Comparison of ENCODE assay signal across 1 cellular context in genomic region chr4:1011022-1011694, GRCh38.
TF ChIP-seq lines count a peak whose summit lies in the region.

Gene FGFRL1, plus strand, starts transcription at chr4:1011626. Its CDS starts 860 bp downstream, at chr4:1012486.

TF ChIP-seq in K562, 482 proteins besides CTCF, POLR2A, EP300 and RAD21 (continued from another document):
- TF ChIP-seq, protein P1, sequence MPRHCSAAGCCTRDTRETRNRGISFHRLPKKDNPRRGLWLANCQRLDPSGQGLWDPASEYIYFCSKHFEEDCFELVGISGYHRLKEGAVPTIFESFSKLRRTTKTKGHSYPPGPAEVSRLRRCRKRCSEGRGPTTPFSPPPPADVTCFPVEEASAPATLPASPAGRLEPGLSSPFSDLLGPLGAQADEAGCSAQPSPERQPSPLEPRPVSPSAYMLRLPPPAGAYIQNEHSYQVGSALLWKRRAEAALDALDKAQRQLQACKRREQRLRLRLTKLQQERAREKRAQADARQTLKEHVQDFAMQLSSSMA (CRISPR knock-in tag; IDR thresholded peaks at IDR 0.05), result no peak
- TF ChIP-seq, protein P2, sequence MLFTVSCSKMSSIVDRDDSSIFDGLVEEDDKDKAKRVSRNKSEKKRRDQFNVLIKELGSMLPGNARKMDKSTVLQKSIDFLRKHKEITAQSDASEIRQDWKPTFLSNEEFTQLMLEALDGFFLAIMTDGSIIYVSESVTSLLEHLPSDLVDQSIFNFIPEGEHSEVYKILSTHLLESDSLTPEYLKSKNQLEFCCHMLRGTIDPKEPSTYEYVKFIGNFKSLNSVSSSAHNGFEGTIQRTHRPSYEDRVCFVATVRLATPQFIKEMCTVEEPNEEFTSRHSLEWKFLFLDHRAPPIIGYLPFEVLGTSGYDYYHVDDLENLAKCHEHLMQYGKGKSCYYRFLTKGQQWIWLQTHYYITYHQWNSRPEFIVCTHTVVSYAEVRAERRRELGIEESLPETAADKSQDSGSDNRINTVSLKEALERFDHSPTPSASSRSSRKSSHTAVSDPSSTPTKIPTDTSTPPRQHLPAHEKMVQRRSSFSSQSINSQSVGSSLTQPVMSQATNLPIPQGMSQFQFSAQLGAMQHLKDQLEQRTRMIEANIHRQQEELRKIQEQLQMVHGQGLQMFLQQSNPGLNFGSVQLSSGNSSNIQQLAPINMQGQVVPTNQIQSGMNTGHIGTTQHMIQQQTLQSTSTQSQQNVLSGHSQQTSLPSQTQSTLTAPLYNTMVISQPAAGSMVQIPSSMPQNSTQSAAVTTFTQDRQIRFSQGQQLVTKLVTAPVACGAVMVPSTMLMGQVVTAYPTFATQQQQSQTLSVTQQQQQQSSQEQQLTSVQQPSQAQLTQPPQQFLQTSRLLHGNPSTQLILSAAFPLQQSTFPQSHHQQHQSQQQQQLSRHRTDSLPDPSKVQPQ (CRISPR knock-in tag; IDR thresholded peaks at IDR 0.05; ENCODE audit: borderline replicate concordance), result no peak
- peak; percentile 44; the same call in 1 of the 2 replicates for TF ChIP-seq POLR2G (IDR thresholded peaks at IDR 0.05; ENCODE audit: low read depth, low read length)
- no peak for TF ChIP-seq GATA2 (CRISPR knock-in tag; IDR thresholded peaks at IDR 0.05)
- TF ChIP-seq WHSC1 (IDR thresholded peaks at IDR 0.05; ENCODE audit: low read length), result no peak
- no peak for TF ChIP-seq KLF10 (CRISPR knock-in tag; IDR thresholded peaks at IDR 0.05)
- TF ChIP-seq HINFP (tag; conservative IDR thresholded peaks at IDR 0.05; ENCODE audit: low read depth), result no peak
- peak in 1 of 2 experiments; percentile 71; a peak in 3 of 4 replicates for TF ChIP-seq MAZ (CRISPR knock-in tag; conservative IDR thresholded peaks at IDR 0.05 in 1 of 2, IDR thresholded peaks at IDR 0.05 in 1 of 2)
- no peak for TF ChIP-seq ZNF253 (CRISPR knock-in tag; conservative IDR thresholded peaks at IDR 0.05)
- TF ChIP-seq TEAD2 (tag; IDR thresholded peaks at IDR 0.05), result no peak
- TF ChIP-seq, protein P3, sequence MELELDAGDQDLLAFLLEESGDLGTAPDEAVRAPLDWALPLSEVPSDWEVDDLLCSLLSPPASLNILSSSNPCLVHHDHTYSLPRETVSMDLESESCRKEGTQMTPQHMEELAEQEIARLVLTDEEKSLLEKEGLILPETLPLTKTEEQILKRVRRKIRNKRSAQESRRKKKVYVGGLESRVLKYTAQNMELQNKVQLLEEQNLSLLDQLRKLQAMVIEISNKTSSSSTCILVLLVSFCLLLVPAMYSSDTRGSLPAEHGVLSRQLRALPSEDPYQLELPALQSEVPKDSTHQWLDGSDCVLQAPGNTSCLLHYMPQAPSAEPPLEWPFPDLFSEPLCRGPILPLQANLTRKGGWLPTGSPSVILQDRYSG (tag; conservative IDR thresholded peaks at IDR 0.05; ENCODE audit: low read depth), result no peak
- TF ChIP-seq PHF8 (IDR thresholded peaks at IDR 0.05; ENCODE audit: borderline replicate concordance, low read length), result peak; percentile 30; the same call in 1 of the 2 replicates
- TF ChIP-seq L3MBTL2 (IDR thresholded peaks at IDR 0.05), result peak; percentile 7
- TF ChIP-seq E2F6 (IDR thresholded peaks at IDR 0.05; ENCODE audit: borderline replicate concordance in 1 of 2, extremely low read depth in 1 of 2, insufficient read depth in 1 of 2, insufficient read length in 1 of 2, low read depth in 1 of 2, low read length in 1 of 2, poor library complexity in 1 of 2, severe bottlenecking in 1 of 2), result peak; percentile 10 to 28
- TF ChIP-seq ZNF707 (CRISPR knock-in tag; conservative IDR thresholded peaks at IDR 0.05), result no peak
- TF ChIP-seq PREB (CRISPR knock-in tag; IDR thresholded peaks at IDR 0.05), result no peak
- TF ChIP-seq CTBP1 (IDR thresholded peaks at IDR 0.05; ENCODE audit: borderline replicate concordance), result peak; percentile 59; the same call in 1 of the 2 replicates
- TF ChIP-seq EGR1 (conservative IDR thresholded peaks at IDR 0.05), result 0 out of 2 replicates have a peak, but pooled peaks have one; percentile 14
- peak in 1 of 3 experiments; percentile 21 for TF ChIP-seq YY1 (IDR thresholded peaks at IDR 0.05; ENCODE audit: borderline replicate concordance in 1 of 3, control insufficient read depth in 1 of 3, extremely low read depth in 1 of 3, insufficient read depth in 3 of 3, insufficient read length in 1 of 3, insufficient replicate concordance in 2 of 3, low read depth in 1 of 3, low read length in 2 of 3)
- TF ChIP-seq, protein P4, sequence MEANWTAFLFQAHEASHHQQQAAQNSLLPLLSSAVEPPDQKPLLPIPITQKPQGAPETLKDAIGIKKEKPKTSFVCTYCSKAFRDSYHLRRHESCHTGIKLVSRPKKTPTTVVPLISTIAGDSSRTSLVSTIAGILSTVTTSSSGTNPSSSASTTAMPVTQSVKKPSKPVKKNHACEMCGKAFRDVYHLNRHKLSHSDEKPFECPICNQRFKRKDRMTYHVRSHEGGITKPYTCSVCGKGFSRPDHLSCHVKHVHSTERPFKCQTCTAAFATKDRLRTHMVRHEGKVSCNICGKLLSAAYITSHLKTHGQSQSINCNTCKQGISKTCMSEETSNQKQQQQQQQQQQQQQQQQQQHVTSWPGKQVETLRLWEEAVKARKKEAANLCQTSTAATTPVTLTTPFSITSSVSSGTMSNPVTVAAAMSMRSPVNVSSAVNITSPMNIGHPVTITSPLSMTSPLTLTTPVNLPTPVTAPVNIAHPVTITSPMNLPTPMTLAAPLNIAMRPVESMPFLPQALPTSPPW (CRISPR knock-in tag; IDR thresholded peaks at IDR 0.05), result peak; percentile 71; the same call in 1 of the 2 replicates
- no peak for TF ChIP-seq RBBP5 (IDR thresholded peaks at IDR 0.05; ENCODE audit: borderline replicate concordance, insufficient read depth, low read length, poor library complexity, severe bottlenecking)
- TF ChIP-seq TAL1 (IDR thresholded peaks at IDR 0.05), result no peak
- TF ChIP-seq PTTG1 (tag; IDR thresholded peaks at IDR 0.05; ENCODE audit: low read depth), result no peak
- peak; percentile 37; the same call in 1 of the 2 replicates for TF ChIP-seq RBFOX2 (IDR thresholded peaks at IDR 0.05; ENCODE audit: low read depth, low read length)
- TF ChIP-seq ETV5 (CRISPR knock-in tag; IDR thresholded peaks at IDR 0.05; ENCODE audit: low read depth), result no peak
- no peak for TF ChIP-seq NR2C2 (CRISPR knock-in tag; IDR thresholded peaks at IDR 0.05)
- TF ChIP-seq NR2C2 (tag; IDR thresholded peaks at IDR 0.05), result peak; percentile 30; the same call in 1 of the 2 replicates
- peak; percentile 49 for TF ChIP-seq TAF1 (IDR thresholded peaks at IDR 0.05; ENCODE audit: control insufficient read depth, extremely low read depth, insufficient read depth, low read length, severe bottlenecking)
- TF ChIP-seq CREM (IDR thresholded peaks at IDR 0.05; ENCODE audit: low read depth), result peak; percentile 23; the same call in 1 of the 2 replicates
- TF ChIP-seq, protein P5, sequence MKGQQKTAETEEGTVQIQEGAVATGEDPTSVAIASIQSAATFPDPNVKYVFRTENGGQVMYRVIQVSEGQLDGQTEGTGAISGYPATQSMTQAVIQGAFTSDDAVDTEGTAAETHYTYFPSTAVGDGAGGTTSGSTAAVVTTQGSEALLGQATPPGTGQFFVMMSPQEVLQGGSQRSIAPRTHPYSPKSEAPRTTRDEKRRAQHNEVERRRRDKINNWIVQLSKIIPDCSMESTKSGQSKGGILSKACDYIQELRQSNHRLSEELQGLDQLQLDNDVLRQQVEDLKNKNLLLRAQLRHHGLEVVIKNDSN (CRISPR knock-in tag; IDR thresholded peaks at IDR 0.05), result no peak
- TF ChIP-seq NRF1 (conservative IDR thresholded peaks at IDR 0.05 in 1 of 2, IDR thresholded peaks at IDR 0.05 in 1 of 2), result peak; percentile 67 to 70
- TF ChIP-seq TBP (optimal IDR thresholded peaks at IDR 0.05; ENCODE audit: low read depth, low read length), result peak; percentile 29
- TF ChIP-seq ZBTB7A (IDR thresholded peaks at IDR 0.05; ENCODE audit: borderline replicate concordance, control insufficient read depth, low read depth, low read length), result peak; percentile 71
